ENCODE assay signal across 14 cellular contexts in the genomic region with DNA sequence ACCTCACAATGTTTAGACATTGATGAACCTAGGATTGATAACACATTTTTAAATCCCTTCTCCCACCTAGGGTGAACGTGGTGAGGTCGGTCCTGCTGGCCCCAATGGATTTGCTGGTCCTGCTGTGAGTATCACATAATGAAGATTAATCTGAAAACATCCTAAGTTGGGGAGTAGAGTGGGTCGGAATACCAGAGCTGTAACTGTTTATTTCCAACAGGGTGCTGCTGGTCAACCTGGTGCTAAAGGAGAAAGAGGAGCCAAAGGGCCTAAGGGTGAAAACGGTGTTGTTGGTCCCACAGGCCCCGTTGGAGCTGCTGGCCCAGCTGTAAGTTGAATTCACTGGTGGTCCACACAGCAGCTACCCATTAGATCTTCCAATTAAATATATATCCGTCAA.
"Had no signal": no experiment of that assay in that cellular context is flagged by ENCODE, and none has a peak within 500 bp of the region (broad histone marks: within the 10 kb centered on the region; RNA-seq: fewer than 3 reads in every experiment).

No MANE protein-coding gene starts in this region.

- H3K4me3 ChIP-seq: heart left ventricle, left ventricle myocardium inferior, ovary had no signal

- H3K36me3 ChIP-seq: ovary had no signal

- H3K4me1 ChIP-seq: foreskin keratinocyte, heart left ventricle, left ventricle myocardium inferior had no signal

- H3K27ac ChIP-seq: epithelial cell of prostate, foreskin keratinocyte, heart left ventricle, left ventricle myocardium inferior had no signal

- H3K27me3 ChIP-seq: foreskin keratinocyte, heart left ventricle, ovary had no signal

- DNase-seq: activated gamma-delta T cell; activated T-cell treated with anti-CD3 and anti-CD28 coated beads, Interleukin-2, amount 50 U/mL, for 1 hour; cortex of kidney; effector memory CD8-positive, alpha-beta T cell; foreskin keratinocyte; heart left ventricle; islet precursor cell; left ventricle myocardium inferior; nephron progenitor cell; ovary; stimulated activated CD4-positive, alpha-beta T cell treated with anti-CD3 and anti-CD28 coated beads, Interleukin-2, amount 100 ng/mL, for 48 hours; stimulated activated CD8-positive, alpha-beta memory T cell treated with anti-CD3 and anti-CD28 coated beads, Interleukin-4, amount 100 ng/mL, for 48 hours; stimulated activated naive CD8-positive, alpha-beta T cell treated with anti-CD3 and anti-CD28 coated beads, Interleukin-15, Interleukin-2, amounts not matched to agents 100 U/mL and 50 U/mL, for 24 hours had no signal

- H3K9me3 ChIP-seq: heart left ventricle, left ventricle myocardium inferior, ovary had no signal

- ATAC-seq: effector memory CD8-positive, alpha-beta T cell; foreskin keratinocyte; heart left ventricle; stimulated activated naive CD8-positive, alpha-beta T cell treated with anti-CD3 and anti-CD28 coated beads, Interleukin-15, Interleukin-2, amounts not matched to agents 100 U/mL and 50 U/mL, for 24 hours had no signal
